32 cellular contexts compared by ENCODE assay signal in the genomic region with DNA sequence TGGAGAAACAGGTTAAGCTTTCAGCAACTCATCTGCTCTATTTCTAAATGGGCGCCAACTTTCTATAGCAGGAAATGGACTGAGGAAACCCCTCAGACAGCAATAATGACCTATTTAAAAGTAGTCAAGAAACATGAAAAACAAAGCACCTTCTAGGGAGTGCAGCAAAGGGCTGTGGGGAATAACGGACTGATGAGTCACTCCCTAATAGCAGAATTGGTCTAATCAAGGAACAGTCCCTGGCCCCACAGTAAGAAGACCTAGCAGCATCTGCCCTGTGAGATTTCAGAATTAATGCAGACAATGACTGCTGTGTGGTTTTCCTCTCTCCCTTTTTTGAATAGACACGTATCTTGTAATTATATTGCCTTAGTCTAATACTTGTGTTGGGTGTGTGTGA.
DNase-seq lines count a peak whose midpoint lies in the region; ATAC-seq and TF ChIP-seq lines count a peak whose summit lies in the region.
"Had no signal": no experiment of that assay in that cellular context is flagged by ENCODE, and none has a peak within 500 bp of the region (broad histone marks: within the 10 kb centered on the region; RNA-seq: fewer than 3 reads in every experiment).

No MANE protein-coding gene starts in this region.

- no peaks in the 10 kb centered on the region for H3K4me1 Mint-ChIP-seq in T-helper 17 cell
- H3K4me1 Mint-ChIP-seq: activated CD4-positive, alpha-beta T cell treated with anti-CD3 and anti-CD28 coated beads for 36 hours; B cell; CD4-positive, alpha-beta memory T cell; mesothelial cell of epicardium; naive B cell had no signal

- peaks cover 4% of the 10 kb centered on the region for H3K4me1 ChIP-seq in mesodermal cell (ENCODE audit: control insufficient read depth, insufficient read depth, low read length, poor library complexity, severe bottlenecking)
- H3K4me1 ChIP-seq: breast epithelium, left ventricle myocardium inferior, right atrium auricular region had no signal

- no peak overlapping the region for H3K27ac Mint-ChIP-seq in T-helper 17 cell
- H3K27ac Mint-ChIP-seq: activated CD4-positive, alpha-beta T cell treated with anti-CD3 and anti-CD28 coated beads for 36 hours; activated CD8-positive, alpha-beta T cell treated with anti-CD3 and anti-CD28 coated beads for 36 hours; activated naive CD4-positive, alpha-beta T cell treated with anti-CD3 and anti-CD28 coated beads for 36 hours; B cell; CD4-positive, alpha-beta memory T cell; mesothelial cell of epicardium; naive B cell; stimulated activated naive CD8-positive, alpha-beta T cell treated with anti-CD3 and anti-CD28 coated beads, Interleukin-15, Interleukin-2, amounts not matched to agents 100 ng/mL and 50 ng/mL, for 24 hours; T-helper 2 cell treated with Interferon-gamma antibody and Interleukin-4, amounts not matched to agents 5 μg/mL and 100 μg/mL, for 36 hours had no signal

- no peak overlapping the region for H3K4me3 ChIP-seq in brain microvascular endothelial cell (ENCODE audit: low read depth, low read length)
- no peak overlapping the region for H3K4me3 ChIP-seq in mesodermal cell (ENCODE audit: extremely low read depth, insufficient read depth, low read length, poor library complexity, severe bottlenecking)
- H3K4me3 ChIP-seq: breast epithelium, K562, left ventricle myocardium inferior, PC-9, right atrium auricular region had no signal

- ATAC-seq in GM18868 (IDR thresholded peaks at IDR 0.05; ENCODE audit: unreplicated experiment) (peak; percentile 73), T-helper 17 cell (no peak)
- ATAC-seq: activated CD4-positive, alpha-beta T cell treated with anti-CD3 and anti-CD28 coated beads for 36 hours; activated CD8-positive, alpha-beta T cell treated with anti-CD3 and anti-CD28 coated beads for 36 hours; K562; Right ventricle myocardium inferior; SK-N-SH treated with all-trans-retinoic acid at 6 μM for 48 hours had no signal

- 83 to 90% methylated on average over 1 of the region's 3 CpGs for WGBS in mesodermal cell (ENCODE audit: insufficient coverage in 2 of 2), 2 experiments

- in situ Hi-C loops in brain microvascular endothelial cell (cut with HindIII; ENCODE audit: low pct_ligation_motif_present, low sequenced_read_pairs), result no loop called here

- peak; percentile 32 for DNase-seq in HT1080 (ENCODE audit: low read depth)
- peak; percentile 6 for DNase-seq in brain microvascular endothelial cell
- no peak for DNase-seq in T-helper 17 cell
- DNase-seq in Kasumi-1 (lab: John Stamatoyannopoulos, UW), result no peak
- DNase-seq in activated CD4-positive, CD25-positive, alpha-beta regulatory T cell treated with anti-CD3 and anti-CD28 coated beads, Interleukin-2, amount 50 U/mL, for 72 hours, result no peak
- DNase-seq in effector CD8-positive, alpha-beta T cell (lab: John Stamatoyannopoulos, UW), result no peak
- DNase-seq: activated CD4-positive, alpha-beta T cell treated with anti-CD3 and anti-CD28 coated beads for 36 hours; activated CD8-positive, alpha-beta memory T cell treated with anti-CD3 and anti-CD28 coated beads, Interleukin-2, amount 50 U/mL, for 48 hours; activated CD8-positive, alpha-beta T cell treated with anti-CD3 and anti-CD28 coated beads for 36 hours; activated naive CD4-positive, alpha-beta T cell treated with anti-CD3 and anti-CD28 coated beads for 36 hours; CD4-positive, alpha-beta memory T cell; glutamatergic neuron; left ventricle myocardium inferior; naive B cell; NCI-H1417; NCI-H2029 treated with DMSO at 0.1 percent for 48 hours; NCI-H524 treated with DMSO at 0.1 percent for 48 hours; NK-92 treated with Interleukin-12 subunit alpha and Interleukin-12 subunit beta, amount 100 ng/mL, for 24 hours; PC-9; stimulated activated CD8-positive, alpha-beta memory T cell treated with anti-CD3 and anti-CD28 coated beads, Interleukin-4, amount 100 ng/mL, for 48 hours had no signal

- H3K36me3 ChIP-seq in brain microvascular endothelial cell (replicated peaks) (no peaks in the 10 kb centered on the region), mesodermal cell (ENCODE audit: control insufficient read depth, insufficient read depth, low read length) (no peaks in the 10 kb centered on the region)
- H3K36me3 ChIP-seq: breast epithelium, left ventricle myocardium inferior, right atrium auricular region had no signal

- no peaks in the 10 kb centered on the region for H3K27me3 Mint-ChIP-seq in T-helper 17 cell
- H3K27me3 Mint-ChIP-seq: activated CD4-positive, alpha-beta T cell treated with anti-CD3 and anti-CD28 coated beads for 36 hours; activated CD8-positive, alpha-beta T cell treated with anti-CD3 and anti-CD28 coated beads for 36 hours; B cell; CD4-positive, alpha-beta memory T cell; stimulated activated naive CD8-positive, alpha-beta T cell treated with anti-CD3 and anti-CD28 coated beads, Interleukin-15, Interleukin-2, amounts not matched to agents 100 ng/mL and 50 ng/mL, for 24 hours had no signal

- H3K27me3 ChIP-seq in brain microvascular endothelial cell (replicated peaks), result no peaks in the 10 kb centered on the region
- H3K27me3 ChIP-seq: breast epithelium, right atrium auricular region had no signal

- TF ChIP-seq CTCF in brain microvascular endothelial cell (IDR thresholded peaks at IDR 0.05; ENCODE audit: low read depth, low read length, missing control alignments), result no peak

- no peak overlapping the region for H3K4me3 Mint-ChIP-seq in T-helper 17 cell
- H3K4me3 Mint-ChIP-seq: activated CD4-positive, alpha-beta T cell treated with anti-CD3 and anti-CD28 coated beads for 36 hours; activated CD8-positive, alpha-beta T cell treated with anti-CD3 and anti-CD28 coated beads for 36 hours; activated naive CD4-positive, alpha-beta T cell treated with anti-CD3 and anti-CD28 coated beads for 36 hours; B cell; CD4-positive, alpha-beta memory T cell; mesothelial cell of epicardium; naive B cell; stimulated activated naive CD8-positive, alpha-beta T cell treated with anti-CD3 and anti-CD28 coated beads, Interleukin-15, Interleukin-2, amounts not matched to agents 100 ng/mL and 50 ng/mL, for 24 hours; T-helper 2 cell treated with Interferon-gamma antibody and Interleukin-4, amounts not matched to agents 5 μg/mL and 100 μg/mL, for 36 hours had no signal

- no peaks in the 10 kb centered on the region for H3K36me3 Mint-ChIP-seq in T-helper 17 cell (ENCODE audit: low read depth)
- H3K36me3 Mint-ChIP-seq: CD4-positive, alpha-beta memory T cell; mesothelial cell of epicardium; naive B cell had no signal

- H3K9me3 ChIP-seq in mesodermal cell (ENCODE audit: control insufficient read depth, low read length) (no peaks in the 10 kb centered on the region), T-helper 17 cell (ENCODE audit: control insufficient read depth, low read length, poor library complexity, severe bottlenecking) (no peaks in the 10 kb centered on the region)
- H3K9me3 ChIP-seq: breast epithelium, left ventricle myocardium inferior, right atrium auricular region had no signal

- H3K27ac ChIP-seq in brain microvascular endothelial cell (no peak overlapping the region), mesodermal cell (ENCODE audit: low read depth, low read length, severe bottlenecking) (peak overlapping the region; percentile 39)
- H3K27ac ChIP-seq: breast epithelium, epithelial cell of prostate, left ventricle myocardium inferior, PC-9, right atrium auricular region had no signal

Comparison
In these comparisons a context has a peak if more than half of its experiments do, and no peak if none do; other contexts are left out.
1. DNase-seq: peak in HT1080 (single experiment) and brain microvascular endothelial cell (single experiment); none in T-helper 17 cell (0 of 3), Kasumi-1 (0 of 2), activated CD4-positive, CD25-positive, alpha-beta regulatory T cell treated with anti-CD3 and anti-CD28 coated beads, Interleukin-2, amount 50 U/mL, for 72 hours (single experiment) and effector CD8-positive, alpha-beta T cell (single experiment).